ENCODE assay signal across 25 cellular contexts in the genomic region with DNA sequence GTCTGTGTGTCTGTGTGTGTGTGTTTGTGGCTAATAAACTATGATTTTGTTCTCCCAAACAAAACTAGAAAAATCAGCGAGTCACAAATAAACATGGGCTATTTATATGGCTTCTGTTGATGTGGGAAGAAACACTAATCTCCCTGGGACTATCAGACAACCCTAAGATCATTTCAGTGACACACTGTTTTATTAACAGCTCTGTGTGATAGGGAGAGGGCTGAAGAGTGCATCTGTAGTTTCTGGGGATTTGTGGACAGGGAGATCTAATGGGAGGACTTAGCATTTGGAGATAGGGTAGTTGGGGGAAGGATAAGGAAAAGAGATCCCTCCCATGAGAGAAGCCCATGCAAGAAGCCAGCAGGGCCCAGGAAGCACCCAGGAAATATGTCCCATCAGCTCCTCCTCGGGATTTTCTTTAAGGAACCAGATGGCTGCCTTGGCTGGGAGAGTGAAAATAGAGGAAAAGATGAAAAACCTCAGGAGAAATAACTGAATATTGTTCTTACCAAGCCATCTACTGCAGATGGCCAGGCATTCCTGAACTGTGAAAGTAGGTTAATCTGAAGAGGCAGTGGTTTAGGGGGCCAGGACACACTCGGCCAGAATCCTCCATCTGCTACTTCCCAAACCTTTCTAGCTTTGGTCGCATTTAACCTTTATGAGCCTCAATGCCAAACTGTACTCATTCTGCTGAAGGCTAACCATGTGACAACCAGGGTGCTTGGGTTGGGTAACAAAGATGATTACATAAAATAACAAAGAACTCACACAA.
DNase-seq lines count a peak whose midpoint lies in the region; ATAC-seq and TF ChIP-seq lines count a peak whose summit lies in the region.
"Had no signal": no experiment of that assay in that cellular context is flagged by ENCODE, and none has a peak within 500 bp of the region (broad histone marks: within the 10 kb centered on the region; RNA-seq: fewer than 3 reads in every experiment).

No MANE protein-coding gene starts in this region.

- no peaks in the 10 kb centered on the region for H3K4me1 ChIP-seq in parathyroid adenoma
- H3K4me1 ChIP-seq: tibial nerve had no signal

- H2AFZ ChIP-seq in parathyroid adenoma = peak overlapping the region; percentile 11
- H2AFZ ChIP-seq: GM23248 had no signal

- H3K9me3 Mint-ChIP-seq in brain = peaks cover 0 to 4% (median 2%) of the 10 kb centered on the region in 5 experiments
- H3K9me3 Mint-ChIP-seq in activated T-cell treated with anti-CD3 and anti-CD28 coated beads, Interleukin-2, amount 50 U/mL, for 4 hours = peaks cover 6% of the 10 kb centered on the region
- H3K9me3 Mint-ChIP-seq in activated CD4-positive, alpha-beta memory T cell treated with anti-CD3 and anti-CD28 coated beads for 36 hours = no peaks in the 10 kb centered on the region

- intact Hi-C loops in activated CD4-positive, alpha-beta memory T cell treated with anti-CD3 and anti-CD28 coated beads for 36 hours (cut with micrococcal nuclease) = no loop called here

- DNase-seq in DMS 273 (lab: John Stamatoyannopoulos, UW; ENCODE audit: unreplicated experiment) (peak; percentile 39), DMS 273 treated with DMSO at 0.1 percent for 48 hours (lab: John Stamatoyannopoulos, UW) (no peak), LHCN-M2 (ENCODE audit: low read depth) (peak; percentile 43)
- no peak for DNase-seq in activated T-cell treated with anti-CD3 and anti-CD28 coated beads, Interleukin-2, amount 50 U/mL, for 4 hours
- DNase-seq in activated CD8-positive, alpha-beta memory T cell treated with anti-CD3 and anti-CD28 coated beads, Interleukin-2, amount 50 U/mL, for 48 hours = no peak
- no peak for DNase-seq in activated CD4-positive, alpha-beta memory T cell treated with anti-CD3 and anti-CD28 coated beads for 36 hours
- DNase-seq: activated CD4-positive, alpha-beta T cell treated with anti-CD3 and anti-CD28 coated beads, Interleukin-2, amount 10 ng/mL, durations not matched to agents 7 days and 5 days; activated CD8-positive, alpha-beta memory T cell treated with anti-CD3 and anti-CD28 coated beads, Interleukin-2, amount 10 ng/mL, durations not matched to agents 7 days and 5 days; CD4-positive, CD25-positive, alpha-beta regulatory T cell; effector CD4-positive, alpha-beta T cell; GM23248; head of caudate nucleus; mammary epithelial cell; MG63; naive thymus-derived CD4-positive, alpha-beta T cell; NCI-H2029 treated with DMSO at 0.1 percent for 48 hours; right cardiac atrium; stimulated activated CD4-positive, alpha-beta T cell treated with anti-CD3 and anti-CD28 coated beads, Interleukin-15, amount 100 ng/mL, for 24 hours had no signal

- H3K4me3 ChIP-seq in parathyroid adenoma (ENCODE audit: low read depth, low read length) = no peak overlapping the region
- H3K4me3 ChIP-seq: GM23248, MG63, SK-N-MC, tibial nerve had no signal

- peaks cover 61% of the 10 kb centered on the region for H3K4me1 Mint-ChIP-seq in brain
- peaks cover 3% of the 10 kb centered on the region for H3K4me1 Mint-ChIP-seq in activated T-cell treated with anti-CD3 and anti-CD28 coated beads, Interleukin-2, amount 50 U/mL, for 4 hours (ENCODE audit: low read depth)
- H3K4me1 Mint-ChIP-seq in activated CD4-positive, alpha-beta memory T cell treated with anti-CD3 and anti-CD28 coated beads for 36 hours (ENCODE audit: low read depth) = no peaks in the 10 kb centered on the region
- H3K4me1 Mint-ChIP-seq: activated CD4-positive, alpha-beta T cell treated with anti-CD3 and anti-CD28 coated beads, Interleukin-2, amount 10 ng/mL, durations not matched to agents 7 days and 5 days; activated CD8-positive, alpha-beta memory T cell treated with anti-CD3 and anti-CD28 coated beads, Interleukin-2, amount 10 ng/mL, durations not matched to agents 7 days and 5 days had no signal

- no peak for ATAC-seq in activated T-cell treated with anti-CD3 and anti-CD28 coated beads, Interleukin-2, amount 50 U/mL, for 4 hours
- ATAC-seq: activated CD8-positive, alpha-beta memory T cell treated with anti-CD3 and anti-CD28 coated beads, Interleukin-2, amount 10 ng/mL, durations not matched to agents 7 days and 5 days; activated naive CD4-positive, alpha-beta T cell treated with anti-CD3 and anti-CD28 coated beads, Interleukin-2, amount 50 U/mL, for 72 hours; naive thymus-derived CD4-positive, alpha-beta T cell had no signal

- CTCF ChIA-PET in activated CD4-positive, alpha-beta memory T cell treated with anti-CD3 and anti-CD28 coated beads for 36 hours (lab: Charles Lee) = interaction anchor here (1.4 kb wide), 1 partner anchor 80 kb away, joined by 6 read pairs; no protein-coding TSS in a partner anchor

- POLR2A ChIA-PET in activated CD4-positive, alpha-beta memory T cell treated with anti-CD3 and anti-CD28 coated beads for 36 hours (lab: Charles Lee) = no interaction called here

- no peaks in the 10 kb centered on the region for H3K36me3 ChIP-seq in parathyroid adenoma (ENCODE audit: control insufficient read depth, insufficient read depth, low read length)
- H3K36me3 ChIP-seq: MG63, tibial nerve had no signal

- H3K36me3 Mint-ChIP-seq in brain = no peaks in the 10 kb centered on the region
- H3K36me3 Mint-ChIP-seq in activated T-cell treated with anti-CD3 and anti-CD28 coated beads, Interleukin-2, amount 50 U/mL, for 4 hours (ENCODE audit: insufficient read depth) = no peaks in the 10 kb centered on the region
- no peaks in the 10 kb centered on the region for H3K36me3 Mint-ChIP-seq in activated CD4-positive, alpha-beta memory T cell treated with anti-CD3 and anti-CD28 coated beads for 36 hours
- H3K36me3 Mint-ChIP-seq: activated CD8-positive, alpha-beta memory T cell treated with anti-CD3 and anti-CD28 coated beads, Interleukin-2, amount 10 ng/mL, durations not matched to agents 7 days and 5 days; CD4-positive, CD25-positive, alpha-beta regulatory T cell had no signal

- peak overlapping the region in 2 of 5 experiments; percentile 1 for H3K4me3 Mint-ChIP-seq in brain
- no peak overlapping the region for H3K4me3 Mint-ChIP-seq in activated T-cell treated with anti-CD3 and anti-CD28 coated beads, Interleukin-2, amount 50 U/mL, for 4 hours
- no peak overlapping the region for H3K4me3 Mint-ChIP-seq in activated CD4-positive, alpha-beta memory T cell treated with anti-CD3 and anti-CD28 coated beads for 36 hours
- H3K4me3 Mint-ChIP-seq: activated CD4-positive, alpha-beta T cell treated with anti-CD3 and anti-CD28 coated beads, Interleukin-2, amount 10 ng/mL, durations not matched to agents 7 days and 5 days; activated CD8-positive, alpha-beta memory T cell treated with anti-CD3 and anti-CD28 coated beads, Interleukin-2, amount 10 ng/mL, durations not matched to agents 7 days and 5 days; activated T-helper 1 cell treated with anti-CD3 and anti-CD28 coated beads, Interleukin-12 subunit alpha, Interleukin-12 subunit beta, Interleukin-2, Interleukin-4 antibody, amounts not matched to agents 30 ng/mL and 10 ng/mL and 1 ng/mL, durations not matched to agents 14 hours and 24 hours and 36 hours; CD4-positive, CD25-positive, alpha-beta regulatory T cell; naive thymus-derived CD4-positive, alpha-beta T cell had no signal

- H3K9ac ChIP-seq in parathyroid adenoma = no peak overlapping the region
- H3K9ac ChIP-seq: GM23248 had no signal

- H3K27ac Mint-ChIP-seq in brain = peak overlapping the region; percentile 1 to 79 (median 62)
- no peak overlapping the region for H3K27ac Mint-ChIP-seq in activated CD4-positive, alpha-beta memory T cell treated with anti-CD3 and anti-CD28 coated beads for 36 hours
- H3K27ac Mint-ChIP-seq: activated CD4-positive, alpha-beta T cell treated with anti-CD3 and anti-CD28 coated beads, Interleukin-2, amount 10 ng/mL, durations not matched to agents 7 days and 5 days; activated CD8-positive, alpha-beta memory T cell treated with anti-CD3 and anti-CD28 coated beads, Interleukin-2, amount 10 ng/mL, durations not matched to agents 7 days and 5 days; activated naive CD4-positive, alpha-beta T cell treated with anti-CD3 and anti-CD28 coated beads, Interleukin-2, amount 50 U/mL, for 72 hours; activated T-helper 1 cell treated with anti-CD3 and anti-CD28 coated beads, Interleukin-12 subunit alpha, Interleukin-12 subunit beta, Interleukin-2, Interleukin-4 antibody, amounts not matched to agents 30 ng/mL and 10 ng/mL and 1 ng/mL, durations not matched to agents 14 hours and 24 hours and 36 hours; CD4-positive, CD25-positive, alpha-beta regulatory T cell had no signal

- H3K79me2 ChIP-seq in parathyroid adenoma = no peaks in the 10 kb centered on the region

- H3K27me3 ChIP-seq in parathyroid adenoma (ENCODE audit: control insufficient read depth, insufficient read depth, low read length) = no peaks in the 10 kb centered on the region
- H3K27me3 ChIP-seq: MG63, tibial nerve had no signal

- no peaks in the 10 kb centered on the region for H3K9me3 ChIP-seq in parathyroid adenoma (ENCODE audit: control insufficient read depth, low read length)
- H3K9me3 ChIP-seq: MG63, tibial nerve had no signal

- TF ChIP-seq CTCF in brain (conservative IDR thresholded peaks at IDR 0.05) (no peak), parathyroid adenoma (IDR thresholded peaks at IDR 0.05) (no peak)

- H3K27me3 Mint-ChIP-seq in brain = no peaks in the 10 kb centered on the region
- no peaks in the 10 kb centered on the region for H3K27me3 Mint-ChIP-seq in activated T-cell treated with anti-CD3 and anti-CD28 coated beads, Interleukin-2, amount 50 U/mL, for 4 hours (ENCODE audit: low read depth)
- H3K27me3 Mint-ChIP-seq in activated CD4-positive, alpha-beta memory T cell treated with anti-CD3 and anti-CD28 coated beads for 36 hours = no peaks in the 10 kb centered on the region
- H3K27me3 Mint-ChIP-seq: activated CD4-positive, alpha-beta T cell treated with anti-CD3 and anti-CD28 coated beads, Interleukin-2, amount 10 ng/mL, durations not matched to agents 7 days and 5 days; activated CD8-positive, alpha-beta memory T cell treated with anti-CD3 and anti-CD28 coated beads, Interleukin-2, amount 10 ng/mL, durations not matched to agents 7 days and 5 days had no signal

- no peak overlapping the region for H3K27ac ChIP-seq in parathyroid adenoma
- H3K27ac ChIP-seq: epithelial cell of prostate, GM23248, SK-N-MC, tibial nerve had no signal

- no peak overlapping the region for H3K4me2 ChIP-seq in parathyroid adenoma (ENCODE audit: low read length)

Comparison
In these comparisons a context has a peak if more than half of its experiments do, and no peak if none do; other contexts are left out.
1. DNase-seq: peak in DMS 273 (single experiment) and LHCN-M2 (single experiment); none in DMS 273 treated with DMSO at 0.1 percent for 48 hours (single experiment), activated T-cell treated with anti-CD3 and anti-CD28 coated beads, Interleukin-2, amount 50 U/mL, for 4 hours (single experiment), activated CD8-positive, alpha-beta memory T cell treated with anti-CD3 and anti-CD28 coated beads, Interleukin-2, amount 50 U/mL, for 48 hours (single experiment) and activated CD4-positive, alpha-beta memory T cell treated with anti-CD3 and anti-CD28 coated beads for 36 hours (single experiment).